Comparison of ENCODE assay signal across 1 cellular context in the genomic region with DNA sequence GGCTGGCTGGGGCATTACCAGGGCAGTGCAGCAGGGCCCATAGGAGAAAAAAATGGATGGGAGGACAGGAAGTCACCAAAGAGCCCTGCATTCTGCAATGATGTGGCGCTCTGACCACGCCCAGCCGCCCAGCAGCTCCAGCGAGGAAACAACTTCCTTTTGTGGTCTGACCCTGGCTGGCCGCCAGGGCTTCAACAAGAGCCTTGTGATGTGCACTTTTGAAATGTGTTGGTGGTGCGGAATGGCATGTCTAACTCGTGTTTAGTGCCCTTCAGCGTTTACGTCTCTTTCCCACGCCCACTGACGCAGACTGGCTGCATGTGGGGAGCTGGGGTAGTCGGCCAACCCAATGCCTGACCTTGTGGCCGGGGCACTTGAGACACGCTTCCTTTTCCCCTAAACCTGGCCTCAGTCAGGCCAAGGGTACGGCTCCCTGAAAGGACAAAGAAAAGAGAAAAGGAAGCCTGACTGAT.
A peak's percentile ranks its signal among the peaks of the same experiment; 100 is the strongest.
TF ChIP-seq lines count a peak whose summit lies in the region.

No MANE protein-coding gene starts in this region.

TF ChIP-seq in HepG2, 621 proteins besides CTCF, POLR2A, EP300 and RAD21 (continued from another document):
- TF ChIP-seq KDM5B (CRISPR knock-in tag; IDR thresholded peaks at IDR 0.05; ENCODE audit: borderline replicate concordance), result peak; percentile 69; the same call in 1 of the 2 replicates
- TF ChIP-seq SALL1 (CRISPR knock-in tag; IDR thresholded peaks at IDR 0.05), result peak; percentile 77
- TF ChIP-seq ZNF768 (CRISPR knock-in tag; IDR thresholded peaks at IDR 0.05), result peak; percentile 39; the same call in 1 of the 2 replicates
- no peak for TF ChIP-seq PCBP1 (IDR thresholded peaks at IDR 0.05; ENCODE audit: borderline replicate concordance, low read depth, low read length)
- TF ChIP-seq, protein P1, sequence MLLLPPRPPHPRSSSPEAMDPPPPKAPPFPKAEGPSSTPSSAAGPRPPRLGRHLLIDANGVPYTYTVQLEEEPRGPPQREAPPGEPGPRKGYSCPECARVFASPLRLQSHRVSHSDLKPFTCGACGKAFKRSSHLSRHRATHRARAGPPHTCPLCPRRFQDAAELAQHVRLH (CRISPR knock-in tag; IDR thresholded peaks at IDR 0.05; ENCODE audit: borderline replicate concordance, low read depth), result peak; percentile 36; the same call in 1 of the 2 replicates
- TF ChIP-seq ZFX (CRISPR knock-in tag; IDR thresholded peaks at IDR 0.05; ENCODE audit: low read depth), result peak; percentile 63; the same call in 1 of the 2 replicates
- TF ChIP-seq FOXA1 (IDR thresholded peaks at IDR 0.05), result no peak
- TF ChIP-seq FOXA1 (CRISPR knock-in tag; IDR thresholded peaks at IDR 0.05), result peak; percentile 45; the same call in 1 of the 2 replicates
- TF ChIP-seq SIN3A (IDR thresholded peaks at IDR 0.05; ENCODE audit: borderline replicate concordance, low read depth, low read length), result peak; percentile 16; the same call in 1 of the 2 replicates
- TF ChIP-seq ZNF335 (CRISPR knock-in tag; IDR thresholded peaks at IDR 0.05), result peak; percentile 95
- TF ChIP-seq ZNF501 (CRISPR knock-in tag; IDR thresholded peaks at IDR 0.05), result peak; percentile 79
- TF ChIP-seq, protein P2, sequence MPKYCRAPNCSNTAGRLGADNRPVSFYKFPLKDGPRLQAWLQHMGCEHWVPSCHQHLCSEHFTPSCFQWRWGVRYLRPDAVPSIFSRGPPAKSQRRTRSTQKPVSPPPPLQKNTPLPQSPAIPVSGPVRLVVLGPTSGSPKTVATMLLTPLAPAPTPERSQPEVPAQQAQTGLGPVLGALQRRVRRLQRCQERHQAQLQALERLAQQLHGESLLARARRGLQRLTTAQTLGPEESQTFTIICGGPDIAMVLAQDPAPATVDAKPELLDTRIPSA (CRISPR knock-in tag; IDR thresholded peaks at IDR 0.05; ENCODE audit: borderline replicate concordance), result peak; percentile 59; the same call in 1 of the 2 replicates
- no peak for TF ChIP-seq ZNF772 (CRISPR knock-in tag; IDR thresholded peaks at IDR 0.05)
- TF ChIP-seq ZNF331 (CRISPR knock-in tag; IDR thresholded peaks at IDR 0.05), result peak; percentile 39; the same call in 1 of the 2 replicates
- TF ChIP-seq ZNF350 (CRISPR knock-in tag; IDR thresholded peaks at IDR 0.05; ENCODE audit: borderline replicate concordance, low read depth), result 0 out of 2 replicates have a peak, but pooled peaks have one; percentile 46
- TF ChIP-seq LCORL (IDR thresholded peaks at IDR 0.05), result no peak
- TF ChIP-seq LCORL (CRISPR knock-in tag; IDR thresholded peaks at IDR 0.05), result 0 out of 2 replicates have a peak, but pooled peaks have one; percentile 32
- TF ChIP-seq SRF (IDR thresholded peaks at IDR 0.05; ENCODE audit: low read depth, low read length), result peak; percentile 95
- TF ChIP-seq MYC (CRISPR knock-in tag; IDR thresholded peaks at IDR 0.05; ENCODE audit: borderline replicate concordance), result peak; percentile 65; the same call in 1 of the 2 replicates
- TF ChIP-seq MTF1 (CRISPR knock-in tag; IDR thresholded peaks at IDR 0.05), result no peak
